Comparison of ENCODE assay signal across 10 cellular contexts in the genomic region with DNA sequence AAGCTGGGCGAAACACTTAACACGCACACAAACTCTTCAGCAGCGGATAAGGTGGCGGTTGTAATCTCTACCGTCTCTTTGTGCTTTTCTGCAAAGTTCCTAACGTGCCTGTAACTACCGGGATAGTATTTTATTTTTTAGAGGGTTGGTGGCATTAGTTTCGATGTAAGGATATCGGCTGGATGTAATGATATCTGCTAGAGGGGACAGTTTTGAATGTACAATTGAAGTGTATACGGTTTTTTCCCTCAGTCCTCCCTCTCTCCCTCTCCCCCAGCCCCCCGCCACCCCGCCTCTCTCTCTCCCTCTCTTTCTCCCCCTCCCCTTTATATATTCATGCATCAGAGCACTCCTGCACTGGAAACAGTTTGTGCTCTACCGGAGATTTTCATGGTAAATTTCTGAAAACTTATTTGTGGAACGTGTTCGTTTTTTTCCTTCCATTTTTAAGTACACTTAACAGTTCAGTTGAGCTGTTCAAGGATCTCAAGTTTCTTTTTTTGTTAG. TPM values are rescaled to one million over a fixed set of nuclear protein-coding genes. Genes with fewer than 3 reads are reported as not detected.
DNase-seq lines count a peak whose midpoint lies in the region; ATAC-seq, FAIRE-seq and TF ChIP-seq lines count a peak whose summit lies in the region.
"Had no signal": no experiment of that assay in that cellular context is flagged by ENCODE, and none has a peak within 500 bp of the region (broad histone marks: within the 10 kb centered on the region; RNA-seq: fewer than 3 reads in every experiment).

No MANE protein-coding gene starts in this region.

- TF ChIP-seq RAD21 in HepG2 (CRISPR knock-in tag; IDR thresholded peaks at IDR 0.05), result no peak

- no peaks in the 10 kb centered on the region for H3K36me3 Mint-ChIP-seq in WTC11

- H3K4me1 ChIP-seq in right atrium auricular region, result peaks cover 0 to 31% of the 10 kb centered on the region in 2 donors
- H3K4me1 ChIP-seq in HepG2 (ENCODE audit: insufficient read depth, low read length), result peaks cover 31% of the 10 kb centered on the region

- no peaks in the 10 kb centered on the region for H3K9me3 Mint-ChIP-seq in WTC11
- H3K9me3 Mint-ChIP-seq: neural crest cell; T-helper 1 cell treated with Interleukin-12 subunit alpha and Interleukin-12 subunit beta and Interleukin-4 antibody, amounts not matched to agents 30 μg/mL and 1 μg/mL, for 36 hours had no signal

- POLR2A ChIA-PET in WTC11 (lab: Charles Lee), result interaction anchor here (0.6 kb wide), 1 partner anchor 220 kb away, joined by 3 read pairs; no protein-coding TSS in a partner anchor
- POLR2A ChIA-PET in HepG2 (lab: Yijun Ruan, JAX), result interaction anchor here (0.9 kb wide), 1 partner anchor 330 kb away, joined by 3 read pairs; the partner anchor contains the start of gene UMAD1

- H3K27me3 ChIP-seq in right atrium auricular region (no peaks in the 10 kb centered on the region), HepG2 (ENCODE audit: control insufficient read depth in 1 of 2, insufficient read depth in 2 of 2, low read length in 2 of 2) (peaks cover 0 to 5% of the 10 kb centered on the region in 2 experiments; a peak in 1 of 5 replicates)

- H3K36me3 ChIP-seq in right atrium auricular region, result no peaks in the 10 kb centered on the region
- H3K36me3 ChIP-seq in HepG2 (replicated peaks in 1 of 2; ENCODE audit: control insufficient read depth in 1 of 2, insufficient read depth in 2 of 2, low read length in 2 of 2), result no peaks in the 10 kb centered on the region

- no peak for TF ChIP-seq POLR2A in HepG2 (IDR thresholded peaks at IDR 0.05; ENCODE audit: insufficient read depth in 1 of 2, low read depth in 2 of 2, low read length in 2 of 2)

- H3K9ac ChIP-seq in HepG2 (ENCODE audit: insufficient read depth, low read depth, low read length), result peak overlapping the region; percentile 19; the same call in 1 of the 2 replicates

- intact Hi-C loops in left cardiac atrium (cut with DNase I) (no loop called here), HepG2 (cut with micrococcal nuclease; ENCODE audit: unreplicated experiment) (loop anchor here (1.0 kb wide), 1 partner anchor 66 kb away; no protein-coding TSS in a partner anchor)

- peak overlapping the region; percentile 11 for H2AFZ ChIP-seq in HepG2 (ENCODE audit: low read length)

- H3K9me3 ChIP-seq in right atrium auricular region (no peaks in the 10 kb centered on the region), HepG2 (ENCODE audit: low read length) (no peaks in the 10 kb centered on the region)

- BruUV-seq in HepG2 (replicated peaks; lab: Mats Ljungman, UMichigan), result no TSS peak

- H4K20me1 ChIP-seq in HepG2 (ENCODE audit: insufficient read depth, low read length), result no peaks in the 10 kb centered on the region

- CTCF ChIA-PET in WTC11 (lab: Charles Lee) (interaction anchor here (0.8 to 1.5 kb wide), 3 partner anchors 9 to 261 kb away, joined by 3 to 7 read pairs (median 6); no protein-coding TSS in a partner anchor), HepG2 (lab: Yijun Ruan, JAX; ENCODE audit: low intra/inter-chr PET ratio, low total read pairs) (no interaction called here)

- ATAC-seq in left cardiac atrium, result no peak
- ATAC-seq in WTC11, result no peak
- no peak for ATAC-seq in HepG2
- no peak for ATAC-seq in HG02678 (IDR thresholded peaks at IDR 0.05; ENCODE audit: unreplicated experiment)

- no peaks in the 10 kb centered on the region for H3K27me3 Mint-ChIP-seq in WTC11 (ENCODE audit: low read depth)

- TF ChIP-seq EP300 in HepG2 (IDR thresholded peaks at IDR 0.05; ENCODE audit: low read depth in 2 of 2, low read length in 2 of 2) (no peak), HepG2 (CRISPR knock-in tag; IDR thresholded peaks at IDR 0.05; ENCODE audit: borderline replicate concordance) (no peak)

- H3K4me2 ChIP-seq in HepG2 (ENCODE audit: low read depth, low read length), result peak overlapping the region; percentile 89

- H3K27ac Mint-ChIP-seq in WTC11, result no peak overlapping the region
- H3K27ac Mint-ChIP-seq: T-helper 1 cell treated with Interleukin-12 subunit alpha and Interleukin-12 subunit beta and Interleukin-4 antibody, amounts not matched to agents 30 μg/mL and 1 μg/mL, for 36 hours had no signal

- FAIRE-seq in HepG2 (lab: Jason Lieb, UNC), result no peak

- in situ Hi-C loops in HepG2 (cut with HindIII; ENCODE audit: extremely low pct_ligation_motif_present, low pct_unique_long_range_greater_than_20kb), result no loop called here

- H3K4me3 ChIP-seq in right atrium auricular region, result peak overlapping the region; percentile 91 to 98
- peak overlapping the region; percentile 47 to 86 (median 78) for H3K4me3 ChIP-seq in HepG2 (replicated peaks in 1 of 3; ENCODE audit: insufficient read depth in 1 of 3, low read depth in 2 of 3, low read length in 3 of 3)

- H3K4me1 Mint-ChIP-seq in WTC11, result peaks cover 19% of the 10 kb centered on the region

- DNase-seq in right atrium auricular region (ENCODE audit: low spot score) (no peak), left cardiac atrium (no peak), WTC11 (ENCODE audit: low spot score) (no peak), HepG2 (ENCODE audit: low spot score) (no peak), UCSD-AML1 (lab: John Stamatoyannopoulos, UW; ENCODE audit: unreplicated experiment) (no peak), cerebellar nuclear complex (lab: John Stamatoyannopoulos, UW) (no peak), OCI-M2 (lab: John Stamatoyannopoulos, UW; ENCODE audit: unreplicated experiment) (no peak)

- no peaks in the 10 kb centered on the region for H3K79me2 ChIP-seq in HepG2 (ENCODE audit: insufficient read depth, low read length)

- no peak overlapping the region for H3K4me3 Mint-ChIP-seq in WTC11
- H3K4me3 Mint-ChIP-seq: neural crest cell; T-helper 1 cell treated with Interleukin-12 subunit alpha and Interleukin-12 subunit beta and Interleukin-4 antibody, amounts not matched to agents 30 μg/mL and 1 μg/mL, for 36 hours had no signal

- 3% methylated on average over 15 of the region's 15 CpGs for WGBS in HepG2 (ENCODE audit: low lambda C conversion rate)

- TF ChIP-seq CTCF in right atrium auricular region (IDR thresholded peaks at IDR 0.05), result no peak
- TF ChIP-seq CTCF in WTC11 (IDR thresholded peaks at IDR 0.05), result no peak
- TF ChIP-seq CTCF in HepG2 (CRISPR knock-in tag; IDR thresholded peaks at IDR 0.05), result no peak

- H3K27ac ChIP-seq in right atrium auricular region (peak overlapping the region; percentile 67 to 69), HepG2 (ENCODE audit: extremely low read length, insufficient read depth, low read length) (no peak overlapping the region)

TF ChIP-seq in WTC11, 78 proteins besides CTCF, POLR2A, EP300 and RAD21:
- TF ChIP-seq ZNF396 (CRISPR knock-in tag; IDR thresholded peaks at IDR 0.05; ENCODE audit: borderline replicate concordance), result no peak
- 0 out of 2 replicates have a peak, but pooled peaks have one; percentile 18 for TF ChIP-seq ETV6 (CRISPR knock-in tag; IDR thresholded peaks at IDR 0.05)
TF ChIP-seq in WTC11: peak in this region for 1.

TF ChIP-seq in HepG2, 621 proteins besides CTCF, POLR2A, EP300 and RAD21 (continues in another document):
- no peak for TF ChIP-seq HMGXB4 (CRISPR knock-in tag; IDR thresholded peaks at IDR 0.05; ENCODE audit: borderline replicate concordance in 1 of 2, low read depth in 1 of 2)
- TF ChIP-seq NFKB2 (CRISPR knock-in tag; IDR thresholded peaks at IDR 0.05; ENCODE audit: borderline replicate concordance), result no peak

RNA-seq across cellular contexts. Expression of gene GLCCI1, which starts 1.6 kb away (rescaled TPM):
- total RNA-seq in right atrium auricular region, result 1 to 10 TPM; 3.4 to 3.8 TPM
- total RNA-seq in left cardiac atrium, result 1 to 10 TPM; 6.4 to 8.2 TPM
- 23.8 to 27.0 TPM (median 24.2 TPM) in 3 replicates for total RNA-seq in WTC11 (2021)
- 1.6 and 1.7 TPM in 2 replicates for total RNA-seq in HepG2 (2016; rRNA removed; fragmentation: Illumina TruSeq; extraction: Trizol)
- total RNA-seq in HepG2 (2016; cell fraction: cytosol; rRNA removed; fragmentation: Illumina TruSeq; extraction: Trizol; ENCODE audit: low read depth), result 2.2 and 2.6 TPM in 2 replicates
- 1.4 and 1.5 TPM in 2 replicates for total RNA-seq in HepG2 (2016; cell fraction: insoluble cytoplasmic fraction; rRNA removed; fragmentation: Illumina TruSeq; extraction: Trizol)
- total RNA-seq in HepG2 (2016; cell fraction: membrane; rRNA removed; fragmentation: Illumina TruSeq; extraction: Trizol), result 1.0 and 1.1 TPM in 2 replicates
- total RNA-seq in HepG2 (2016; cell fraction: nucleus; rRNA removed; fragmentation: Illumina TruSeq; extraction: Trizol), result 2.8 and 5.0 TPM in 2 replicates
- polyA plus RNA-seq in HepG2 (2011; rRNA removed), result 1.3 and 2.2 TPM in 2 replicates
- polyA plus RNA-seq in HepG2 (2011; cell fraction: cytosol; rRNA removed), result 0.87 and 2.0 TPM in 2 replicates
- polyA plus RNA-seq in HepG2 (2011; cell fraction: nucleus; rRNA removed), result 1.8 and 2.8 TPM in 2 replicates
- polyA plus RNA-seq in HepG2 (2012), result 2.4 and 3.0 TPM in 2 replicates
- 0.10 and 0.17 TPM in 2 replicates for polyA plus RNA-seq in HepG2 (2016; cell fraction: cytosol; fragmentation: Illumina TruSeq; extraction: Trizol; ENCODE audit: low read depth)
- 1.5 and 2.1 TPM in 2 replicates for polyA plus RNA-seq in HepG2 (2016; cell fraction: insoluble cytoplasmic fraction; fragmentation: Illumina TruSeq; extraction: Trizol; ENCODE audit: low read depth)
- polyA plus RNA-seq in HepG2 (2016; cell fraction: membrane; fragmentation: Illumina TruSeq; extraction: Trizol; ENCODE audit: low read depth), result 0.37 and 0.43 TPM in 2 replicates
- 2.3 and 4.0 TPM in 2 replicates for polyA plus RNA-seq in HepG2 (2016; cell fraction: nucleus; fragmentation: Illumina TruSeq; extraction: Trizol; ENCODE audit: insufficient read depth, low read depth)
- polyA minus RNA-seq in HepG2 (2011; rRNA and poly(A)+ RNA removed; ENCODE audit: low replicate concordance), result 4.7 and 114 TPM in 2 replicates
- 3.2 and 3.4 TPM in 2 replicates for polyA minus RNA-seq in HepG2 (2011; cell fraction: cytosol; rRNA and poly(A)+ RNA removed)
- polyA minus RNA-seq in HepG2 (2011; cell fraction: nucleus; rRNA and poly(A)+ RNA removed), result 14.8 and 17.7 TPM in 2 replicates
